ENCODE assay signal across 1 cellular context in genomic region chr12:96882862-96883261, GRCh38.
TF ChIP-seq lines count a peak whose summit lies in the region.

No MANE protein-coding gene starts in this region.

TF ChIP-seq in IMR-90, 13 proteins besides CTCF, POLR2A, EP300 and RAD21 (continued from another document):
- TF ChIP-seq USF2 (IDR thresholded peaks at IDR 0.05; ENCODE audit: low read depth, low read length) (no peak), FOS (IDR thresholded peaks at IDR 0.05; ENCODE audit: low read depth, low read length) (peak; percentile 85), RFX5 (IDR thresholded peaks at IDR 0.05; ENCODE audit: low read depth, low read length) (no peak), CEBPB (IDR thresholded peaks at IDR 0.05; ENCODE audit: low read depth, low read length) (no peak), NFE2L2 (IDR thresholded peaks at IDR 0.05; ENCODE audit: low read depth, low read length) (no peak), BHLHE40 (IDR thresholded peaks at IDR 0.05; ENCODE audit: low read depth, low read length) (0 out of 2 replicates have a peak, but pooled peaks have one; percentile 38), MAZ (IDR thresholded peaks at IDR 0.05; ENCODE audit: borderline replicate concordance, low read depth, low read length) (no peak), MXI1 (IDR thresholded peaks at IDR 0.05; ENCODE audit: borderline replicate concordance, low read depth, low read length) (no peak), RCOR1 (IDR thresholded peaks at IDR 0.05; ENCODE audit: insufficient replicate concordance, low read length) (no peak), MAFK (IDR thresholded peaks at IDR 0.05; ENCODE audit: low read depth, low read length) (no peak)
